ENCODE assay signal across 8 cellular contexts in the genomic region with DNA sequence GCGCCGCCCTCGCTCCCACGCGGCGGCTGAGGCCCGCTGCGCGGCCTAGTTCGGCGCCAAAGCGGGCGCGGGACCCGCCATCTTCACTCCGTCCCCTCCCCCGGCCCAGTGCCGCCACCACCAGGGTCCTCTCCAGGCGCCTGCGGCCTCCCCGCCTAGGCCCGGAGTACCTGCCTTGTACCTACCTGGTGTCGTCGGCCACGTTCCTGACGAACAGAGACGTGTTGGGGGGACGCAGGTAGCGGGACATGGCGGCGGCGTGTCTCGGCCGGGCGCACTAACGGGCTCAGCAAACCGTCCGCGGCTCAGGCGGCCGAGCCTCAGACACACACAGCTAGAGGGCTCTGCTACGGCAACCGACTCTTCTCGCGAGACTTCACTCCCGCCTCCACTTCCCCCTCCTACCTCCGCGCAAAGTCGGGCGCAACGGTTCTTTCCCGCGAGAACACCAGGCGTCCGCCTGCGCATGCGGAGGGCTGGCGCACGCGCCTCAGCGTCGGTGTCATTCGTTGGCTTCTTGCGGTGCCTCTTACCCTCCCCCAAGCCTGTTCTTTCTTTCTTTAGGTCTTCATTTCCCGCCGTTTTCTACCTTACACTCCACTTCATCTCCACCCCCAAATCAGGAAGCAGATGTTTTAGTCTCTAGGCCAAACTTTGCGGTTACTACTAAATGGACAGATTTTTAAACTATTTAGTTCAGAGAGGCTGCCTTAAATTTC. TPM values are rescaled to one million over a fixed set of nuclear protein-coding genes. Genes with fewer than 3 reads are reported as not detected.
A peak's percentile ranks its signal among the peaks of the same experiment; 100 is the strongest.
DNase-seq lines count a peak whose midpoint lies in the region; ATAC-seq lines count a peak whose summit lies in the region.

SRSF10 (minus strand) TSS at position 322 of the 719 bp plus-strand sequence; CDS start at position 250, 72 bp downstream.

- H3K27me3 ChIP-seq in effector memory CD4-positive, alpha-beta T cell (replicated peaks; ENCODE audit: control insufficient read depth, insufficient read depth, low read length, poor library complexity, severe bottlenecking) = no peaks in the 10 kb centered on the region

- DNase-seq in COR-L47 (lab: John Stamatoyannopoulos, UW) (peak; percentile 99), HT1080 (ENCODE audit: low read depth) (peak; percentile 99), NOMO-1 (lab: John Stamatoyannopoulos, UW; ENCODE audit: unreplicated experiment in 2 of 2) (peak; percentile 98 to 99), medulla oblongata (ENCODE audit: extremely low spot score) (peak; percentile 99)
- DNase-seq in effector memory CD4-positive, alpha-beta T cell = peak; percentile 95 to 98 (median 96)
- peak; percentile 94 for DNase-seq in stimulated activated CD8-positive, alpha-beta memory T cell treated with anti-CD3 and anti-CD28 coated beads, Interleukin-12 subunit alpha, Interleukin-12 subunit beta, amount 100 ng/mL, for 1 hour (ENCODE audit: low read depth)

- H3K4me1 ChIP-seq in effector memory CD4-positive, alpha-beta T cell (ENCODE audit: control insufficient read depth, insufficient read depth, low read length, poor library complexity, severe bottlenecking) = peaks cover 35% of the 10 kb centered on the region

- H3K36me3 ChIP-seq in effector memory CD4-positive, alpha-beta T cell (ENCODE audit: control insufficient read depth, insufficient read depth, low read length) = peaks cover 5% of the 10 kb centered on the region

- ATAC-seq in GM21360 (IDR thresholded peaks at IDR 0.05; ENCODE audit: unreplicated experiment) = peak; percentile 81

- POLR2A ChIA-PET in activated CD8-positive, alpha-beta memory T cell treated with anti-CD3 and anti-CD28 coated beads for 36 hours (lab: Charles Lee) = interaction anchor here (0.5 to 2.5 kb wide), 5 partner anchors 10 to 960 kb away, joined by 3 to 28 read pairs (median 4); partner anchors contain the start of gene PNRC2

- CTCF ChIA-PET in activated CD8-positive, alpha-beta memory T cell treated with anti-CD3 and anti-CD28 coated beads for 36 hours (lab: Charles Lee) = no interaction called here

- peak within 1 kb of the TSS; percentile 94 for H3K4me3 ChIP-seq in effector memory CD4-positive, alpha-beta T cell (ENCODE audit: insufficient read depth, low read depth, low read length, poor library complexity, severe bottlenecking)

- H3K27ac ChIP-seq in effector memory CD4-positive, alpha-beta T cell (ENCODE audit: insufficient read depth, low read length, poor library complexity, severe bottlenecking) = peak within 1 kb of the TSS; percentile 99

- no peaks in the 10 kb centered on the region for H3K9me3 ChIP-seq in effector memory CD4-positive, alpha-beta T cell (ENCODE audit: control insufficient read depth, low read length)

RNA-seq across cellular contexts. Expression of gene SRSF10, which starts in this region (rescaled TPM):
- 85.7 and 113 TPM in 2 replicates for total RNA-seq in HT1080 (2014; rRNA removed; shearing (Covaris generic))
- polyA plus RNA-seq in HT1080 (2015; cell fraction: cytosol; rRNA removed) = 87.2 and 108 TPM in 2 replicates
- 196 and 217 TPM in 2 replicates for polyA plus RNA-seq in HT1080 (2015; cell fraction: nucleus; rRNA removed)
- total RNA-seq in activated CD8-positive, alpha-beta memory T cell treated with anti-CD3 and anti-CD28 coated beads for 36 hours = 100 to 1,000 TPM; 202 to 205 TPM

Comparison
In these comparisons a context has a peak if more than half of its experiments do, and no peak if none do; other contexts are left out.
1. Peak in every context shown above with its lines: DNase-seq, ATAC-seq, H3K4me3 ChIP-seq and H3K27ac ChIP-seq.